Comparison of ENCODE assay signal across 10 cellular contexts in genomic region chr3:114623420-114624046, GRCh38.
DNase-seq lines count a peak whose midpoint lies in the region; ATAC-seq and TF ChIP-seq lines count a peak whose summit lies in the region.
"Had no signal": no experiment of that assay in that cellular context is flagged by ENCODE, and none has a peak within 500 bp of the region (broad histone marks: within the 10 kb centered on the region; RNA-seq: fewer than 3 reads in every experiment).

No MANE protein-coding gene starts in this region.

- H3K9me3 Mint-ChIP-seq in activated T-cell treated with anti-CD3 and anti-CD28 coated beads, Interleukin-2, amount 50 U/mL, for 4 hours: no peaks in the 10 kb centered on the region

- intact Hi-C loops in OCI-LY7 (cut with micrococcal nuclease; ENCODE audit: unreplicated experiment): no loop called here

- DNase-seq in MG63 (peak; percentile 6), lung microvascular endothelial cell (ENCODE audit: low read depth in 2 of 2) (peak; percentile 56 to 80), thoracic aorta (ENCODE audit: low spot score) (no peak), OCI-LY7 (ENCODE audit: low spot score) (no peak)
- DNase-seq in activated T-cell treated with anti-CD3 and anti-CD28 coated beads, Interleukin-2, amount 50 U/mL, for 4 hours: no peak
- DNase-seq in stimulated activated CD4-positive, alpha-beta T cell treated with anti-CD3 and anti-CD28 coated beads, Interleukin-4, amount 100 ng/mL, for 1 hour: no peak
- DNase-seq: activated CD4-positive, alpha-beta T cell treated with anti-CD3 and anti-CD28 coated beads for 1 hour; NCI-H1417 treated with DMSO at 0.1 percent for 48 hours had no signal

- H3K4me1 ChIP-seq in thoracic aorta (ENCODE audit: control insufficient read depth in 1 of 2, low read depth in 2 of 2) (peaks cover 24 to 58% of the 10 kb centered on the region in 2 donors), OCI-LY7 (ENCODE audit: insufficient read depth, low read length, poor library complexity, severe bottlenecking) (no peaks in the 10 kb centered on the region)

- no peak overlapping the region for H3K4me2 ChIP-seq in OCI-LY7 (ENCODE audit: low read length)

- H3K27me3 Mint-ChIP-seq in activated T-cell treated with anti-CD3 and anti-CD28 coated beads, Interleukin-2, amount 50 U/mL, for 4 hours (ENCODE audit: low read depth): no peaks in the 10 kb centered on the region

- H3K27ac ChIP-seq in cingulate gyrus (ENCODE audit: low read depth, low read length): peak overlapping the region; percentile 97
- peak overlapping the region; percentile 93 to 97 for H3K27ac ChIP-seq in thoracic aorta
- H3K27ac ChIP-seq in OCI-LY7 (ENCODE audit: low read depth, low read length, poor library complexity, severe bottlenecking): no peak overlapping the region

- H3K9me3 ChIP-seq in MG63 (no peaks in the 10 kb centered on the region), thoracic aorta (no peaks in the 10 kb centered on the region), OCI-LY7 (ENCODE audit: low read length) (no peaks in the 10 kb centered on the region)

- H3K4me1 Mint-ChIP-seq in activated T-cell treated with anti-CD3 and anti-CD28 coated beads, Interleukin-2, amount 50 U/mL, for 4 hours (ENCODE audit: low read depth): no peaks in the 10 kb centered on the region

- no peak for TF ChIP-seq CTCF in thoracic aorta (IDR thresholded peaks at IDR 0.05)
- no peak for TF ChIP-seq CTCF in OCI-LY7 (conservative IDR thresholded peaks at IDR 0.05; ENCODE audit: low read length)

- peak overlapping the region; percentile 51 for H3K4me3 ChIP-seq in MG63
- peak overlapping the region; percentile 72 for H3K4me3 ChIP-seq in thoracic aorta
- H3K4me3 ChIP-seq in OCI-LY7 (ENCODE audit: low read depth, low read length, poor library complexity, severe bottlenecking): no peak overlapping the region

- H3K36me3 Mint-ChIP-seq in activated T-cell treated with anti-CD3 and anti-CD28 coated beads, Interleukin-2, amount 50 U/mL, for 4 hours (ENCODE audit: insufficient read depth): peaks cover 27% of the 10 kb centered on the region

- no peaks in the 10 kb centered on the region for H3K79me2 ChIP-seq in OCI-LY7 (ENCODE audit: insufficient read depth, low read depth, low read length)

- no peak overlapping the region for H2AFZ ChIP-seq in OCI-LY7 (ENCODE audit: low read length)

- no TSS peak for BruUV-seq in OCI-LY7 (replicated peaks; lab: Mats Ljungman, UMichigan)

- H3K36me3 ChIP-seq in MG63: no peaks in the 10 kb centered on the region
- no peaks in the 10 kb centered on the region for H3K36me3 ChIP-seq in thoracic aorta
- H3K36me3 ChIP-seq in OCI-LY7 (ENCODE audit: insufficient read depth, low read length): no peaks in the 10 kb centered on the region

- POLR2A ChIA-PET in OCI-LY7 (lab: Charles Lee): interaction anchor here (0.7 kb wide), 1 partner anchor 25 kb away, joined by 5 read pairs; no protein-coding TSS in a partner anchor

- no peaks in the 10 kb centered on the region for H3K27me3 ChIP-seq in MG63
- no peaks in the 10 kb centered on the region for H3K27me3 ChIP-seq in thoracic aorta (replicated peaks; ENCODE audit: insufficient read depth)

- ATAC-seq in thoracic aorta (ENCODE audit: insufficient number of reproducible peaks, low FRiP score, low read depth) (peak; percentile 2), GM21528 (IDR thresholded peaks at IDR 0.05; ENCODE audit: low FRiP score, unreplicated experiment) (no peak)
- no peak for ATAC-seq in activated T-cell treated with anti-CD3 and anti-CD28 coated beads, Interleukin-2, amount 50 U/mL, for 4 hours

- H3K4me3 Mint-ChIP-seq in activated T-cell treated with anti-CD3 and anti-CD28 coated beads, Interleukin-2, amount 50 U/mL, for 4 hours: no peak overlapping the region

- CTCF ChIA-PET in OCI-LY7 (lab: Charles Lee; ENCODE audit: unreplicated experiment): no interaction called here

- no peaks in the 10 kb centered on the region for H3K9me2 ChIP-seq in OCI-LY7 (ENCODE audit: insufficient read depth, low read length)

- H4K20me1 ChIP-seq in OCI-LY7 (ENCODE audit: insufficient read depth, low read length): no peaks in the 10 kb centered on the region

Comparison
In these comparisons a context has a peak if more than half of its experiments do, and no peak if none do; other contexts are left out.
1. DNase-seq: peak in MG63 (single experiment) and lung microvascular endothelial cell (2 of 2); none in thoracic aorta (single experiment), OCI-LY7 (single experiment), activated T-cell treated with anti-CD3 and anti-CD28 coated beads, Interleukin-2, amount 50 U/mL, for 4 hours (single experiment) and stimulated activated CD4-positive, alpha-beta T cell treated with anti-CD3 and anti-CD28 coated beads, Interleukin-4, amount 100 ng/mL, for 1 hour (single experiment).